In genomic region chr2:173448938-173449471, GRCh38 we compare ENCODE assay signal across 7 cellular contexts.
A peak's percentile ranks its signal among the peaks of the same experiment; 100 is the strongest.
DNase-seq lines count a peak whose midpoint lies in the region; ATAC-seq and TF ChIP-seq lines count a peak whose summit lies in the region.

No MANE protein-coding gene starts in this region.

- 40% methylated on average over 15 of the region's 17 CpGs for WGBS in HUES64
- WGBS in trophoblast cell (ENCODE audit: extremely low coverage, insufficient coverage, insufficient read length) = no CpG with 5 or more reads among the region's 17 CpGs

- H3K4ac ChIP-seq in trophoblast cell (ENCODE audit: low read depth, low read length) = peak overlapping the region; percentile 27

- H2AK5ac ChIP-seq in trophoblast cell (ENCODE audit: low read length) = no peak overlapping the region

- H3K36me3 ChIP-seq in HUES64 (ENCODE audit: insufficient read depth, low read length) = no peaks in the 10 kb centered on the region
- H3K36me3 ChIP-seq in trophoblast cell (ENCODE audit: control insufficient read depth in 1 of 2, insufficient read depth in 2 of 2, low read length in 2 of 2) = peaks cover 0 to 1% of the 10 kb centered on the region in 2 experiments
- H3K36me3 ChIP-seq in vagina = no peaks in the 10 kb centered on the region

- peak overlapping the region; percentile 85 for H3K4me2 ChIP-seq in trophoblast cell (ENCODE audit: low read length)

- peaks cover 3% of the 10 kb centered on the region for H3K79me1 ChIP-seq in trophoblast cell (ENCODE audit: low read length)

- H3K27ac ChIP-seq in HUES64 (ENCODE audit: low read depth, low read length) = no peak overlapping the region
- no peak overlapping the region for H3K27ac ChIP-seq in trophoblast cell (ENCODE audit: low read depth, low read length)
- peak overlapping the region; percentile 64 for H3K27ac ChIP-seq in vagina

- no peak overlapping the region for H2BK12ac ChIP-seq in trophoblast cell (ENCODE audit: low read length)

- H3K18ac ChIP-seq in trophoblast cell (ENCODE audit: low read length) = peak overlapping the region; percentile 64

- H2AFZ ChIP-seq in trophoblast cell (ENCODE audit: insufficient read depth, low read length, poor library complexity) = peak overlapping the region; percentile 92

- no peak overlapping the region for H2BK5ac ChIP-seq in trophoblast cell (ENCODE audit: low read depth, low read length, poor library complexity)

- H3K9me3 ChIP-seq in HUES64 (ENCODE audit: insufficient read depth, low read depth, low read length) (no peaks in the 10 kb centered on the region), trophoblast cell (ENCODE audit: insufficient read depth, low read depth, low read length) (no peaks in the 10 kb centered on the region), vagina (no peaks in the 10 kb centered on the region)

- intact Hi-C loops in vagina (cut with DNase I) = no loop called here

- TF ChIP-seq POLR2A in vagina (IDR thresholded peaks at IDR 0.05) = no peak

- H2BK120ac ChIP-seq in trophoblast cell (ENCODE audit: insufficient read depth, low read length, poor library complexity) = peak overlapping the region; percentile 48

- no peaks in the 10 kb centered on the region for H3K79me2 ChIP-seq in trophoblast cell (ENCODE audit: control insufficient read depth, insufficient read depth, low read length, poor library complexity)

- peak overlapping the region; percentile 77 for H3K14ac ChIP-seq in trophoblast cell (ENCODE audit: low read length)

- DNase-seq in RPMI8226 (peak; percentile 89), glomerular visceral epithelial cell (ENCODE audit: extremely low spot score) (peak; percentile 81), trophoblast cell (peak; percentile 73 to 88), vagina (ENCODE audit: extremely low spot score in 2 of 2) (no peak)
- DNase-seq in activated naive CD4-positive, alpha-beta T cell treated with Interleukin-2 at 50 U/mL for 16 hours = peak; percentile 67

- peak; percentile 33 to 66 (median 60) for TF ChIP-seq CTCF in vagina (IDR thresholded peaks at IDR 0.05)

- H3K4me3 ChIP-seq in HUES64 (ENCODE audit: low read length) = peak overlapping the region; percentile 24
- H3K4me3 ChIP-seq in trophoblast cell (ENCODE audit: low read depth, low read length) = peak overlapping the region; percentile 34
- H3K4me3 ChIP-seq in vagina = peak overlapping the region in 1 of 2 donors; percentile 31

- H4K8ac ChIP-seq in trophoblast cell (ENCODE audit: low read depth, low read length) = peak overlapping the region; percentile 97

- peak; percentile 73 for ATAC-seq in GM18517 (IDR thresholded peaks at IDR 0.05; ENCODE audit: unreplicated experiment)

- H4K91ac ChIP-seq in trophoblast cell (ENCODE audit: low read depth, low read length) = peak overlapping the region; percentile 84

- peak overlapping the region; percentile 94 for H4K12ac ChIP-seq in trophoblast cell (ENCODE audit: low read depth, low read length)

- H3K9ac ChIP-seq in HUES64 (ENCODE audit: low read depth, low read length) (no peak overlapping the region), trophoblast cell (ENCODE audit: low read length) (peak overlapping the region; percentile 41)

- H3K27me3 ChIP-seq in HUES64 (ENCODE audit: insufficient read depth, low read length) = no peaks in the 10 kb centered on the region
- H3K27me3 ChIP-seq in trophoblast cell (ENCODE audit: insufficient read depth, low read length) = no peaks in the 10 kb centered on the region
- no peaks in the 10 kb centered on the region for H3K27me3 ChIP-seq in vagina

- H3K23ac ChIP-seq in trophoblast cell (ENCODE audit: low read length) = no peak overlapping the region

- H3K4me1 ChIP-seq in HUES64 (ENCODE audit: insufficient read depth, low read length) = peaks cover 17% of the 10 kb centered on the region; the same call in 1 of the 2 replicates
- peaks cover 3 to 4% of the 10 kb centered on the region in 2 experiments for H3K4me1 ChIP-seq in trophoblast cell (ENCODE audit: control insufficient read depth in 1 of 2, insufficient read depth in 2 of 2, low read length in 2 of 2)
- H3K4me1 ChIP-seq in vagina = no peaks in the 10 kb centered on the region

Comparison
In these comparisons a context has a peak if more than half of its experiments do, and no peak if none do; other contexts are left out.
1. DNase-seq: peak in RPMI8226 (single experiment), activated naive CD4-positive, alpha-beta T cell treated with Interleukin-2 at 50 U/mL for 16 hours (single experiment), glomerular visceral epithelial cell (single experiment) and trophoblast cell (2 of 2); none in vagina (0 of 2).